8 cellular contexts compared by ENCODE assay signal in genomic region chr9:134066923-134067851, GRCh38. TPM values are rescaled to one million over a fixed set of nuclear protein-coding genes. Genes with fewer than 3 reads are reported as not detected.
DNase-seq lines count a peak whose midpoint lies in the region; ATAC-seq, FAIRE-seq and TF ChIP-seq lines count a peak whose summit lies in the region.

No MANE protein-coding gene starts in this region.

- H2AFZ ChIP-seq in K562 (ENCODE audit: low read depth, low read length) (peak overlapping the region; percentile 63), keratinocyte (ENCODE audit: control insufficient read depth, low read length) (no peak overlapping the region)

- H4K20me1 ChIP-seq in K562 (replicated peaks; ENCODE audit: control insufficient read depth, insufficient read depth, low read length) (peaks cover 3% of the 10 kb centered on the region; the same call in 1 of the 2 replicates), keratinocyte (ENCODE audit: control insufficient read depth, extremely low read depth, insufficient read depth, low read length) (peaks cover 2% of the 10 kb centered on the region)

- no TSS peak for BruUV-seq in K562 (replicated peaks; lab: Mats Ljungman, UMichigan)

- ATAC-seq in Right ventricle myocardium superior (ENCODE audit: poor library complexity) (no peak), HG02981 (IDR thresholded peaks at IDR 0.05; ENCODE audit: unreplicated experiment) (peak; percentile 3), K562 (peak; percentile 24)

- CTCF ChIA-PET in K562 (lab: Yijun Ruan, JAX; ENCODE audit: low intra/inter-chr PET ratio): no interaction called here

- intact Hi-C loops in Right ventricle myocardium superior (cut with DNase I): no loop called here
- intact Hi-C loops in K562 (cut with micrococcal nuclease): no loop called here

- dilution Hi-C loops in keratinocyte (cut with MboI; ENCODE audit: extremely low pct_ligation_motif_present, low sequenced_read_pairs): no loop called here

- H3K4me1 ChIP-seq in cardiac muscle cell (ENCODE audit: low read depth) (peaks cover 16% of the 10 kb centered on the region), K562 (replicated peaks in 1 of 2; ENCODE audit: control insufficient read depth in 2 of 2, insufficient read depth in 2 of 2, low read length in 2 of 2) (peaks cover 10 to 43% of the 10 kb centered on the region in 2 experiments; a peak in 4 of 5 replicates), keratinocyte (ENCODE audit: control insufficient read depth, extremely low read depth, insufficient read depth, low read length) (peaks cover 17% of the 10 kb centered on the region)

- no peak for TF ChIP-seq EP300 in K562 (IDR thresholded peaks at IDR 0.05; ENCODE audit: low read length)

- no peak for TF ChIP-seq POLR2A in K562 (conservative IDR thresholded peaks at IDR 0.05)

- peak overlapping the region; percentile 85 for H3K27ac ChIP-seq in cardiac muscle cell
- H3K27ac ChIP-seq in SK-N-MC: peak overlapping the region; percentile 56; the same call in 1 of the 2 replicates
- H3K27ac ChIP-seq in K562 (ENCODE audit: extremely low read depth, low read depth, low read length): peak overlapping the region; percentile 85
- H3K27ac ChIP-seq in keratinocyte (ENCODE audit: control insufficient read depth, insufficient read depth, low read length): peak overlapping the region; percentile 73

- DNase-seq in cardiac muscle cell (ENCODE audit: low read depth in 1 of 2, low spot score in 1 of 2) (peak; percentile 46 to 67), Right ventricle myocardium superior (no peak), SK-N-MC (ENCODE audit: low read depth, low spot score) (no peak), K562 (ENCODE audit: extremely low read depth in 1 of 4, low spot score in 3 of 4) (peak; percentile 32 to 71 (median 62)), keratinocyte (ENCODE audit: low read depth, low spot score) (no peak), iPS-NIHi7 (ENCODE audit: extremely low spot score) (no peak)
- peak; percentile 37 for DNase-seq in stimulated activated CD4-positive, alpha-beta T cell treated with anti-CD3 and anti-CD28 coated beads, Interleukin-4, amount 100 ng/mL, for 24 hours

- H3K9me3 ChIP-seq in cardiac muscle cell (ENCODE audit: low read depth): no peaks in the 10 kb centered on the region
- no peaks in the 10 kb centered on the region for H3K9me3 ChIP-seq in SK-N-MC (ENCODE audit: low read depth, low read length)
- no peaks in the 10 kb centered on the region for H3K9me3 ChIP-seq in K562 (replicated peaks; ENCODE audit: control insufficient read depth, insufficient read depth, low read depth, low read length)
- no peaks in the 10 kb centered on the region for H3K9me3 ChIP-seq in keratinocyte (ENCODE audit: control insufficient read depth, low read depth, low read length)

- H3K9me1 ChIP-seq in K562 (ENCODE audit: control insufficient read depth, insufficient read depth, low read length) (peaks cover 3% of the 10 kb centered on the region), keratinocyte (ENCODE audit: control insufficient read depth, extremely low read depth, insufficient read depth, low read length) (no peaks in the 10 kb centered on the region)

- in situ Hi-C loops in K562 (cut with MboI): no loop called here

- peak overlapping the region; percentile 92 for H3K9ac ChIP-seq in SK-N-MC (ENCODE audit: insufficient read length)
- H3K9ac ChIP-seq in K562 (ENCODE audit: insufficient read depth in 1 of 2, low read depth in 2 of 2, low read length in 2 of 2): peak overlapping the region; percentile 84 to 95
- H3K9ac ChIP-seq in keratinocyte (ENCODE audit: control insufficient read depth, extremely low read depth, insufficient read depth, low read length): peak overlapping the region; percentile 90

- whole genome bisulfite sequencing in K562 (ENCODE audit: insufficient coverage, low coverage, missing lambda C conversion rate): 1% methylated on average over 32 of the region's 125 CpGs

- H3K4me2 ChIP-seq in K562 (ENCODE audit: insufficient read depth, low read length) (peak overlapping the region; percentile 77), keratinocyte (ENCODE audit: control insufficient read depth, extremely low read depth, insufficient read depth, low read depth, low read length) (peak overlapping the region; percentile 98)

- peak overlapping the region; percentile 84 for H3K4me3 ChIP-seq in cardiac muscle cell
- H3K4me3 ChIP-seq in SK-N-MC: peak overlapping the region; percentile 85
- H3K4me3 ChIP-seq in K562: peak overlapping the region; percentile 75
- H3K4me3 ChIP-seq in keratinocyte (ENCODE audit: control insufficient read depth in 2 of 3, extremely low read depth in 1 of 3, insufficient read depth in 2 of 3, low read depth in 1 of 3, low read length in 3 of 3): peak overlapping the region; percentile 70 to 92 (median 83)

- H3K79me2 ChIP-seq in K562 (ENCODE audit: control insufficient read depth, insufficient read depth, low read length) (peaks cover 49% of the 10 kb centered on the region), keratinocyte (ENCODE audit: control insufficient read depth, insufficient read depth, low read length) (peaks cover 44% of the 10 kb centered on the region)

- POLR2A ChIA-PET in K562 (lab: Yijun Ruan, JAX): interaction anchor here (0.6 to 0.8 kb wide), 3 partner anchors 18 to 604 kb away, joined by 3 to 4 read pairs (median 3); no protein-coding TSS in a partner anchor

- FAIRE-seq in K562 (lab: Jason Lieb, UNC): no peak
- no peak for FAIRE-seq in keratinocyte (lab: Jason Lieb, UNC)

- H3K27me3 ChIP-seq in cardiac muscle cell: peaks cover 4% of the 10 kb centered on the region
- H3K27me3 ChIP-seq in K562 (ENCODE audit: control insufficient read depth in 2 of 2, insufficient read depth in 2 of 2, low read length in 2 of 2): peaks cover 24 to 31% of the 10 kb centered on the region in 2 experiments
- peaks cover 22% of the 10 kb centered on the region for H3K27me3 ChIP-seq in keratinocyte (ENCODE audit: control insufficient read depth, extremely low read depth, insufficient read depth, low read length)

- no peaks in the 10 kb centered on the region for H3K36me3 ChIP-seq in cardiac muscle cell
- no peaks in the 10 kb centered on the region for H3K36me3 ChIP-seq in SK-N-MC (ENCODE audit: insufficient read depth, low read length)
- no peaks in the 10 kb centered on the region for H3K36me3 ChIP-seq in K562 (ENCODE audit: control insufficient read depth, insufficient read depth, low read length)
- no peaks in the 10 kb centered on the region for H3K36me3 ChIP-seq in keratinocyte (ENCODE audit: control insufficient read depth in 2 of 2, extremely low read depth in 1 of 2, insufficient read depth in 2 of 2, low read length in 2 of 2)

- no peak for TF ChIP-seq CTCF in cardiac muscle cell (IDR thresholded peaks at IDR 0.05; ENCODE audit: low read depth, low read length)
- no peak for TF ChIP-seq CTCF in K562 (IDR thresholded peaks at IDR 0.05 in 2 of 3, conservative IDR thresholded peaks at IDR 0.05 in 1 of 3; ENCODE audit: insufficient read depth in 2 of 3, low read depth in 1 of 3, low read length in 3 of 3)
- no peak for TF ChIP-seq CTCF in keratinocyte (optimal IDR thresholded peaks at IDR 0.05 in 1 of 3, IDR thresholded peaks at IDR 0.05 in 1 of 3, conservative IDR thresholded peaks at IDR 0.05 in 1 of 3; ENCODE audit: extremely low read depth in 1 of 3, insufficient read depth in 2 of 3, low read length in 3 of 3)

- no peak for TF ChIP-seq RAD21 in K562 (CRISPR knock-in tag; conservative IDR thresholded peaks at IDR 0.05 in 1 of 2, IDR thresholded peaks at IDR 0.05 in 1 of 2)

RNA-seq across cellular contexts. Expression of gene BRD3, which starts 0.6 kb away (rescaled TPM):
- total RNA-seq in cardiac muscle cell: 27.0 and 42.6 TPM in 2 replicates
- 43.2 and 44.9 TPM in 2 replicates for polyA plus RNA-seq in cardiac muscle cell
- 23.2 TPM for total RNA-seq in Right ventricle myocardium superior
- 18.5 and 32.2 TPM in 2 replicates for total RNA-seq in K562 (2011; cell fraction: chromatin; rRNA removed; ENCODE audit: low replicate concordance)
- 19.6 and 19.7 TPM in 2 replicates for total RNA-seq in K562 (2011; cell fraction: nucleolus; rRNA removed)
- 11.3 and 13.2 TPM in 2 replicates for total RNA-seq in K562 (2011; cell fraction: nucleoplasm; rRNA removed)
- total RNA-seq in K562 (2014; rRNA removed): 10.9 and 13.4 TPM in 2 replicates
- 2.8 and 3.5 TPM in 2 replicates for total RNA-seq in K562 (2014; rRNA removed; fragmentation: Illumina TruSeq; extraction: Trizol)
- total RNA-seq in K562 (2015; rRNA removed; fragmentation: Illumina TruSeq; extraction: Trizol): 4.2 and 5.9 TPM in 2 replicates
- total RNA-seq in K562 (2021): 37.1 and 38.1 TPM in 2 replicates
- 4.0 and 4.9 TPM in 2 replicates for polyA plus RNA-seq in K562 (2011; rRNA removed)
- polyA plus RNA-seq in K562 (2011; cell fraction: cytosol; rRNA removed): 3.6 and 8.4 TPM in 2 replicates
- polyA plus RNA-seq in K562 (2011; cell fraction: nucleus; rRNA removed): 9.8 and 12.8 TPM in 2 replicates
- polyA plus RNA-seq in K562 (2012): 13.7 and 16.2 TPM in 2 replicates
- 7.1 and 11.4 TPM in 2 replicates for polyA plus RNA-seq in K562 (2014; fragmentation: Illumina TruSeq; extraction: Trizol)
- polyA plus RNA-seq in K562 (2014; fragmentation: Nextera tagmentation; extraction: Ambion mirVana): 1 to 10 TPM in 1 of 2 experiments, under 1 TPM in 1; 0.82 to 3.1 TPM
- 8.5 and 8.8 TPM in 2 replicates for polyA plus RNA-seq in K562 (2014; rRNA removed)
- 5.2 and 5.5 TPM in 2 replicates for polyA minus RNA-seq in K562 (2011; rRNA and poly(A)+ RNA removed)
- 22.5 and 23.8 TPM in 2 replicates for polyA minus RNA-seq in K562 (2011; cell fraction: cytosol; rRNA and poly(A)+ RNA removed)
- 8.8 and 10.9 TPM in 2 replicates for polyA minus RNA-seq in K562 (2011; cell fraction: nucleus; rRNA and poly(A)+ RNA removed)
- 2.5 to 6.3 TPM (median 3.3 TPM) in 3 replicates for polyA plus RNA-seq in keratinocyte
- polyA plus RNA-seq in keratinocyte (2011; ENCODE audit: low read depth): 22.4 TPM
- 3.4 and 3.9 TPM in 2 replicates for polyA plus RNA-seq in keratinocyte (2011; cell fraction: cytosol; rRNA removed)
- 8.0 and 9.2 TPM in 2 replicates for polyA plus RNA-seq in keratinocyte (2011; cell fraction: nucleus; rRNA removed)
- polyA plus RNA-seq in keratinocyte (2012; ENCODE audit: low replicate concordance): 7.1 and 8.4 TPM in 2 replicates
- 2.9 to 5.3 TPM (median 4.9 TPM) in 3 replicates for polyA minus RNA-seq in keratinocyte
- 12.3 TPM for polyA minus RNA-seq in keratinocyte (2011; cell fraction: cytosol; rRNA and poly(A)+ RNA removed)
- polyA minus RNA-seq in keratinocyte (2011; cell fraction: nucleus; rRNA and poly(A)+ RNA removed): 5.6 and 6.5 TPM in 2 replicates

RNA-seq across cellular contexts. Expression of gene BRD3OS, which starts 41.9 kb away (rescaled TPM):
- total RNA-seq in cardiac muscle cell (18.6 and 26.8 TPM in 2 replicates), Right ventricle myocardium superior (4.9 TPM), K562 (2014; rRNA removed) (7.5 and 10.3 TPM in 2 replicates), K562 (2014; rRNA removed; fragmentation: Illumina TruSeq; extraction: Trizol) (4.8 and 4.9 TPM in 2 replicates), K562 (2015; rRNA removed; fragmentation: Illumina TruSeq; extraction: Trizol) (3.1 and 3.4 TPM in 2 replicates), K562 (2021) (8.7 and 9.2 TPM in 2 replicates)
- polyA plus RNA-seq in cardiac muscle cell (32.3 and 40.4 TPM in 2 replicates), K562 (2011; rRNA removed) (4.1 and 5.9 TPM in 2 replicates), K562 (2014; fragmentation: Illumina TruSeq; extraction: Trizol) (7.9 and 8.6 TPM in 2 replicates), K562 (2014; fragmentation: Nextera tagmentation; extraction: Ambion mirVana) (1 to 10 TPM; 1.1 to 1.7 TPM), K562 (2014; rRNA removed) (6.4 and 10.3 TPM in 2 replicates), keratinocyte (8.2 to 13.8 TPM (median 8.5 TPM) in 3 replicates)
- 5.2 and 12.0 TPM in 2 replicates for total RNA-seq in K562 (2011; cell fraction: chromatin; rRNA removed; ENCODE audit: low replicate concordance)
- 5.4 and 7.3 TPM in 2 replicates for total RNA-seq in K562 (2011; cell fraction: nucleolus; rRNA removed)
- total RNA-seq in K562 (2011; cell fraction: nucleoplasm; rRNA removed): 7.1 and 8.9 TPM in 2 replicates
- 4.6 and 5.2 TPM in 2 replicates for polyA plus RNA-seq in K562 (2011; cell fraction: cytosol; rRNA removed)
- 4.3 and 6.5 TPM in 2 replicates for polyA plus RNA-seq in K562 (2011; cell fraction: nucleus; rRNA removed)
- polyA plus RNA-seq in K562 (2012): 5.6 and 8.1 TPM in 2 replicates
- 2.5 and 3.2 TPM in 2 replicates for polyA minus RNA-seq in K562 (2011; rRNA and poly(A)+ RNA removed)
- polyA minus RNA-seq in K562 (2011; cell fraction: cytosol; rRNA and poly(A)+ RNA removed): 4.4 and 7.0 TPM in 2 replicates
- 4.0 and 4.4 TPM in 2 replicates for polyA minus RNA-seq in K562 (2011; cell fraction: nucleus; rRNA and poly(A)+ RNA removed)
- polyA plus RNA-seq in keratinocyte (2011; ENCODE audit: low read depth): 3.3 TPM
- polyA plus RNA-seq in keratinocyte (2011; cell fraction: cytosol; rRNA removed): 14.2 and 15.1 TPM in 2 replicates
- 9.9 and 11.2 TPM in 2 replicates for polyA plus RNA-seq in keratinocyte (2011; cell fraction: nucleus; rRNA removed)
- polyA plus RNA-seq in keratinocyte (2012; ENCODE audit: low replicate concordance): 3.2 and 13.3 TPM in 2 replicates
- polyA minus RNA-seq in keratinocyte: 6.3 to 10.8 TPM (median 6.5 TPM) in 3 replicates
- 10.7 TPM for polyA minus RNA-seq in keratinocyte (2011; cell fraction: cytosol; rRNA and poly(A)+ RNA removed)
- 3.8 and 4.9 TPM in 2 replicates for polyA minus RNA-seq in keratinocyte (2011; cell fraction: nucleus; rRNA and poly(A)+ RNA removed)

Comparison
In these comparisons a context has a peak if more than half of its experiments do, and no peak if none do; other contexts are left out.
1. DNase-seq: peak in cardiac muscle cell (2 of 2), K562 (4 of 4) and stimulated activated CD4-positive, alpha-beta T cell treated with anti-CD3 and anti-CD28 coated beads, Interleukin-4, amount 100 ng/mL, for 24 hours (single experiment); none in Right ventricle myocardium superior (single experiment), SK-N-MC (single experiment), keratinocyte (single experiment) and iPS-NIHi7 (single experiment).
2. Peak in every context shown above with its lines, with median percentiles within 50 percentile points of each other: H3K27ac ChIP-seq, H3K4me3 ChIP-seq and H3K9ac ChIP-seq.